Comparison of ENCODE assay signal across 20 cellular contexts in genomic region chr10:33279276-33279675, GRCh38. TPM values are rescaled to one million over a fixed set of nuclear protein-coding genes. Genes with fewer than 3 reads are reported as not detected.
A peak's percentile ranks its signal among the peaks of the same experiment; 100 is the strongest.
DNase-seq lines count a peak whose midpoint lies in the region; ATAC-seq and TF ChIP-seq lines count a peak whose summit lies in the region.
"Had no signal": no experiment of that assay in that cellular context is flagged by ENCODE, and none has a peak within 500 bp of the region (broad histone marks: within the 10 kb centered on the region; RNA-seq: fewer than 3 reads in every experiment).

No MANE protein-coding gene starts in this region.

- no peak overlapping the region for H2AFZ ChIP-seq in mesenchymal stem cell (ENCODE audit: low read depth, low read length)

- H2BK120ac ChIP-seq in mesenchymal stem cell (ENCODE audit: low read depth, low read length), result no peak overlapping the region

- H3K79me1 ChIP-seq in mesenchymal stem cell (replicated peaks; ENCODE audit: low read length, poor library complexity, severe bottlenecking), result no peaks in the 10 kb centered on the region

- H3K23ac ChIP-seq in mesenchymal stem cell (ENCODE audit: low read length in 2 of 2), result no peak overlapping the region

- no peaks in the 10 kb centered on the region for H3K27me3 ChIP-seq in right atrium auricular region
- no peaks in the 10 kb centered on the region for H3K27me3 ChIP-seq in mesenchymal stem cell (ENCODE audit: control insufficient read depth in 1 of 2, insufficient read depth in 1 of 2, low read length in 2 of 2)
- H3K27me3 ChIP-seq in tibial nerve, result no peaks in the 10 kb centered on the region
- H3K27me3 ChIP-seq: cardiac muscle cell had no signal

- TF ChIP-seq EP300 in tibial nerve (IDR thresholded peaks at IDR 0.05), result no peak

- no peak overlapping the region for H3K4me3 ChIP-seq in right atrium auricular region
- H3K4me3 ChIP-seq in mesenchymal stem cell (ENCODE audit: insufficient read depth in 1 of 2, low read depth in 1 of 2, low read length in 2 of 2), result peak overlapping the region in 1 of 2 experiments; percentile 42
- no peak overlapping the region for H3K4me3 ChIP-seq in tibial nerve
- H3K4me3 ChIP-seq: cardiac muscle cell had no signal

- H3K9me3 ChIP-seq in right atrium auricular region (no peaks in the 10 kb centered on the region), mesenchymal stem cell (ENCODE audit: control insufficient read depth, low read length) (no peaks in the 10 kb centered on the region), tibial nerve (no peaks in the 10 kb centered on the region)

- H4K91ac ChIP-seq in mesenchymal stem cell (ENCODE audit: low read length), result peak overlapping the region; percentile 62

- TF ChIP-seq POLR2A in tibial nerve (IDR thresholded peaks at IDR 0.05), result no peak

- H3K9ac ChIP-seq in mesenchymal stem cell (ENCODE audit: low read length), result peak overlapping the region; percentile 62

- ATAC-seq in Right ventricle myocardium superior (ENCODE audit: poor library complexity), result no peak
- ATAC-seq in HG02759 (IDR thresholded peaks at IDR 0.05; ENCODE audit: unreplicated experiment), result no peak
- ATAC-seq: T-cell had no signal

- H2AK5ac ChIP-seq in mesenchymal stem cell (ENCODE audit: low read length, severe bottlenecking), result peak overlapping the region; percentile 21

- intact Hi-C loops in Right ventricle myocardium superior (cut with DNase I), result no loop called here

- H3K4me1 ChIP-seq in right atrium auricular region, result peaks cover 0 to 60% of the 10 kb centered on the region in 2 donors
- peaks cover 8% of the 10 kb centered on the region for H3K4me1 ChIP-seq in mesenchymal stem cell (ENCODE audit: control insufficient read depth, insufficient read depth, low read depth, low read length)
- peaks cover 0 to 36% (median 4%) of the 10 kb centered on the region in 4 donors for H3K4me1 ChIP-seq in tibial nerve

- no peak overlapping the region for H2BK15ac ChIP-seq in mesenchymal stem cell (ENCODE audit: low read depth, poor library complexity, severe bottlenecking)

- H3K4me2 ChIP-seq in mesenchymal stem cell (ENCODE audit: low read length, poor library complexity, severe bottlenecking), result no peak overlapping the region

- no peak for TF ChIP-seq CTCF in right atrium auricular region (IDR thresholded peaks at IDR 0.05)
- TF ChIP-seq CTCF in tibial nerve (IDR thresholded peaks at IDR 0.05), result no peak

- no peak overlapping the region for H4K8ac ChIP-seq in mesenchymal stem cell (ENCODE audit: low read length)

- no peak overlapping the region for H2BK12ac ChIP-seq in mesenchymal stem cell (ENCODE audit: low read length in 2 of 2)

- 95% methylated on average over 5 of the region's 5 CpGs for WGBS in mesenchymal stem cell
- 87 to 88% methylated on average over 5 of the region's 5 CpGs for WGBS in tibial nerve, 2 donors

- no peak overlapping the region for H2BK5ac ChIP-seq in mesenchymal stem cell (ENCODE audit: low read depth, low read length, poor library complexity, severe bottlenecking)

- DNase-seq in right atrium auricular region (ENCODE audit: low spot score) (no peak), Right ventricle myocardium superior (no peak), amniotic epithelial cell (ENCODE audit: low read depth) (peak; percentile 89), mesenchymal stem cell (no peak), tibial nerve (ENCODE audit: low spot score in 2 of 2) (no peak)
- DNase-seq in activated naive CD4-positive, alpha-beta T cell (lab: John Stamatoyannopoulos, UW), result no peak
- no peak for DNase-seq in stimulated activated CD4-positive, alpha-beta T cell treated with anti-CD3 and anti-CD28 coated beads, Interleukin-1b, Interleukin-23, amount 100 ng/mL, for 48 hours
- DNase-seq: activated CD4-positive, alpha-beta T cell treated with anti-CD3 and anti-CD28 coated beads, Interleukin-2, amount 50 U/mL, for 4 hours; activated gamma-delta T cell; midbrain; NCI-H1417 treated with DMSO at 0.1 percent for 48 hours; NCI-H524 treated with DMSO at 0.1 percent for 48 hours; substantia nigra; T-cell had no signal

- H3K27ac ChIP-seq in right atrium auricular region, result peak overlapping the region; percentile 9 to 93
- no peak overlapping the region for H3K27ac ChIP-seq in mesenchymal stem cell (ENCODE audit: low read length, poor library complexity, severe bottlenecking)
- peak overlapping the region in 2 of 4 donors; percentile 13 to 18 for H3K27ac ChIP-seq in tibial nerve
- H3K27ac ChIP-seq: C4-2B, cardiac muscle cell, epithelial cell of prostate, VCaP had no signal

- H3K36me3 ChIP-seq in right atrium auricular region, result no peaks in the 10 kb centered on the region
- peaks cover 21 to 62% of the 10 kb centered on the region in 2 experiments for H3K36me3 ChIP-seq in mesenchymal stem cell (ENCODE audit: control insufficient read depth in 1 of 2, insufficient read depth in 2 of 2, low read depth in 1 of 2, low read length in 2 of 2)
- H3K36me3 ChIP-seq in tibial nerve, result no peaks in the 10 kb centered on the region

- no peak overlapping the region for H3K14ac ChIP-seq in mesenchymal stem cell (ENCODE audit: low read length in 2 of 2)

- no peak overlapping the region for H3K18ac ChIP-seq in mesenchymal stem cell (ENCODE audit: low read depth in 1 of 2, low read length in 2 of 2)

- H3K4ac ChIP-seq in mesenchymal stem cell (ENCODE audit: low read depth in 1 of 2, low read length in 2 of 2), result no peak overlapping the region

RNA-seq across cellular contexts. Expression of gene NRP1, which starts 55.2 kb away (rescaled TPM):
- total RNA-seq in right atrium auricular region, result 10 to 100 TPM; 54.6 to 83.1 TPM
- total RNA-seq in Right ventricle myocardium superior, result 159 TPM
- 29.3 TPM for polyA plus RNA-seq in mesenchymal stem cell (2013, experiment 1 of 2)
- polyA plus RNA-seq in mesenchymal stem cell (2013, experiment 2 of 2), result 30.0 TPM
- 10 to 100 TPM; 45.7 to 90.0 (median 57.7) TPM for total RNA-seq in tibial nerve
- polyA plus RNA-seq: IgD-negative memory B cell had no signal
